In the genomic region with DNA sequence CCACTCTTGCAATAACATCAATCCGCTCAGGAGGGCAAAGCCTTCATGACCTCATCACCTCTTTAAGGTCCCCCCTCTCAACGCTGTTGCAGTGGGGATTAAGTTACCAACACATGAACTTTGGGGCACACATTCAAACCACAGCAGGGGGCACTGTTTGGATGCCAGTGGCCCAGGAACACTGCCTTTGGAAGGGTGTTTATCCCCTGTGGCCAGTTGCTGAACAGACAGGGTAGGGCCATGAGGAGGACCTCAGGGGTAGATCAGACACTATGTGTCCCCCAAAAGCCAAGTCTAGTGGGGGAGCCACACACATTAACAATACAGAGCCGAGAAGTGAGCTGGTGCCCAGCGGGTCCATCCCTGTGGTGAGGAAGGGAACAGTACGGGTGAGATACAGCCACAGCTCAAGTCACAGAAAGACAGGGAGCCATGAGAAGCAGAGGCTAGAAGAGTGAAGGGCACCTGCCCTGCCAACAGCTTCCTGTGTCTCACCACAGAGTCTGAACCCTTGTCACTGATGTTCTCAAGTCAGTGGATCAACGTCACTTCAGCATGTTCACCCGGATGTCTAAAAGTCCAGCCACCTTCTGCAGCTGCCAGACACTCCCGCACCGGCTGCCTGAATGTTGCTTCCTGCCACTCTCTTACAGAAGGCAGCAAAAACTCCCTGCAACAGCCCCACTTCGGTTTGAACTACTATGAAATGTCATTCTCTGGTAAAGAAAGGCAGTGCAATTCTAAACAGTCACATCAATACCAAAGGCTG, we compare ENCODE assay signal across 8 cellular contexts. TPM values are rescaled to one million over a fixed set of nuclear protein-coding genes. Genes with fewer than 3 reads are reported as not detected.
DNase-seq lines count a peak whose midpoint lies in the region; ATAC-seq and TF ChIP-seq lines count a peak whose summit lies in the region.

No MANE protein-coding gene starts in this region.

- no peak overlapping the region for H3K4me3 Mint-ChIP-seq in progenitor cell of endocrine pancreas (ENCODE audit: low read depth)

- peaks cover 33 to 58% (median 52%) of the 10 kb centered on the region in 10 experiments for H3K4me1 ChIP-seq in BLaER1 treated with 17β-estradiol and CSF1 and Interleukin-3, amounts not matched to agents 10 nM and 100 nM
- H3K4me1 ChIP-seq in OCI-LY1 (ENCODE audit: insufficient read depth, low read length, severe bottlenecking) (peaks cover 13% of the 10 kb centered on the region), vagina (no peaks in the 10 kb centered on the region)

- no peaks in the 10 kb centered on the region for H3K27me3 ChIP-seq in BLaER1 treated with 17β-estradiol and CSF1 and Interleukin-3, amounts not matched to agents 10 nM and 100 nM
- H3K27me3 ChIP-seq in OCI-LY1 (ENCODE audit: insufficient read depth, low read length) (no peaks in the 10 kb centered on the region), vagina (no peaks in the 10 kb centered on the region)

- peak overlapping the region in 1 of 10 experiments; percentile 27; a peak in 1 of 20 replicates for H3K4me3 ChIP-seq in BLaER1 treated with 17β-estradiol and CSF1 and Interleukin-3, amounts not matched to agents 10 nM and 100 nM
- H3K4me3 ChIP-seq in OCI-LY1 (ENCODE audit: low read depth, low read length, poor library complexity, severe bottlenecking) (no peak overlapping the region), vagina (no peak overlapping the region)

- H3K4me2 ChIP-seq in BLaER1 treated with 17β-estradiol and CSF1 and Interleukin-3, amounts not matched to agents 10 nM and 100 nM, result peak overlapping the region; percentile 54 to 88 (median 74)
- peak overlapping the region; percentile 26; the same call in 1 of the 2 replicates for H3K4me2 ChIP-seq in OCI-LY1 (ENCODE audit: low read length)

- TF ChIP-seq POLR2A in vagina (IDR thresholded peaks at IDR 0.05), result no peak

- no peak overlapping the region for H2AFZ ChIP-seq in OCI-LY1 (ENCODE audit: low read length)

- no peaks in the 10 kb centered on the region for H3K36me3 ChIP-seq in BLaER1 treated with 17β-estradiol and CSF1 and Interleukin-3, amounts not matched to agents 10 nM and 100 nM
- H3K36me3 ChIP-seq in OCI-LY1 (ENCODE audit: insufficient read depth, low read length) (no peaks in the 10 kb centered on the region), vagina (no peaks in the 10 kb centered on the region)

- intact Hi-C loops in vagina (cut with DNase I), result no loop called here

- H3K9me3 ChIP-seq in BLaER1 treated with 17β-estradiol and CSF1 and Interleukin-3, amounts not matched to agents 10 nM and 100 nM (replicated peaks in 1 of 11), result no peaks in the 10 kb centered on the region
- no peaks in the 10 kb centered on the region for H3K9me3 ChIP-seq in OCI-LY1 (ENCODE audit: low read length)
- no peaks in the 10 kb centered on the region for H3K9me3 ChIP-seq in vagina

- H3K9ac ChIP-seq in BLaER1 treated with 17β-estradiol and CSF1 and Interleukin-3, amounts not matched to agents 10 nM and 100 nM, result peak overlapping the region in 4 of 11 experiments; percentile 3 to 74 (median 54); a peak in 6 of 22 replicates
- H3K9ac ChIP-seq in OCI-LY1 (ENCODE audit: low read length), result peak overlapping the region; percentile 37; the same call in 1 of the 2 replicates

- TF ChIP-seq CTCF in OCI-LY1 (IDR thresholded peaks at IDR 0.05; ENCODE audit: low read length), result peak; percentile 37; the same call in 1 of the 2 replicates
- TF ChIP-seq CTCF in progenitor cell of endocrine pancreas (IDR thresholded peaks at IDR 0.05; ENCODE audit: unreplicated experiment), result peak; percentile 19
- no peak for TF ChIP-seq CTCF in vagina (IDR thresholded peaks at IDR 0.05)

- no peaks in the 10 kb centered on the region for H3K9me2 ChIP-seq in OCI-LY1 (ENCODE audit: low read depth, low read length)

- no peak overlapping the region for H3K27ac Mint-ChIP-seq in progenitor cell of endocrine pancreas

- H4K20me1 ChIP-seq in BLaER1 treated with 17β-estradiol and CSF1 and Interleukin-3, amounts not matched to agents 10 nM and 100 nM, result no peaks in the 10 kb centered on the region; a peak in 2 of 22 replicates
- no peaks in the 10 kb centered on the region for H4K20me1 ChIP-seq in OCI-LY1 (ENCODE audit: insufficient read depth, low read length)

- H3K79me2 ChIP-seq in OCI-LY1 (ENCODE audit: insufficient read depth, low read length), result no peaks in the 10 kb centered on the region

- H3K4me1 Mint-ChIP-seq in progenitor cell of endocrine pancreas (ENCODE audit: low read depth), result no peaks in the 10 kb centered on the region

- peaks cover 2% of the 10 kb centered on the region for H3K27me3 Mint-ChIP-seq in progenitor cell of endocrine pancreas

- peak overlapping the region in 8 of 11 experiments; percentile 17 to 81 (median 56); a peak in 15 of 22 replicates for H3K27ac ChIP-seq in BLaER1 treated with 17β-estradiol and CSF1 and Interleukin-3, amounts not matched to agents 10 nM and 100 nM
- peak overlapping the region; percentile 18 for H3K27ac ChIP-seq in OCI-LY1 (ENCODE audit: low read depth, low read length, poor library complexity, severe bottlenecking)
- H3K27ac ChIP-seq in vagina, result no peak overlapping the region

- H3F3A ChIP-seq in OCI-LY1 (ENCODE audit: insufficient read depth, low read length), result no peaks in the 10 kb centered on the region

- no peaks in the 10 kb centered on the region for H3K36me3 Mint-ChIP-seq in progenitor cell of endocrine pancreas (ENCODE audit: insufficient read depth)

- H3K9me3 Mint-ChIP-seq in progenitor cell of endocrine pancreas (ENCODE audit: low read depth), result no peaks in the 10 kb centered on the region

- ATAC-seq in GM21390 (IDR thresholded peaks at IDR 0.05; ENCODE audit: unreplicated experiment), result peak; percentile 63

- DNase-seq in activated gamma-delta T cell (lab: John Stamatoyannopoulos, UW) (peak; percentile 66), progenitor cell of endocrine pancreas (ENCODE audit: low spot score, unreplicated experiment) (no peak), NOMO-1 (lab: John Stamatoyannopoulos, UW; ENCODE audit: unreplicated experiment in 2 of 2) (no peak), ecto neural progenitor cell (ENCODE audit: low spot score) (no peak), vagina (ENCODE audit: extremely low spot score in 2 of 2) (no peak)

RNA-seq across cellular contexts. Expression of a gene that starts 19.9 kb away (rescaled TPM):
- total RNA-seq in progenitor cell of endocrine pancreas, result 103 and 121 TPM in 2 replicates
- total RNA-seq in vagina, result 27.5 TPM

RNA-seq across cellular contexts. Expression of a gene that starts 39.8 kb away (rescaled TPM):
- total RNA-seq in progenitor cell of endocrine pancreas (18.1 and 18.3 TPM in 2 replicates), vagina (9.6 TPM)

RNA-seq across cellular contexts. Expression of a gene that starts 39.8 kb away (rescaled TPM):
- total RNA-seq in progenitor cell of endocrine pancreas (5.0 and 5.9 TPM in 2 replicates), vagina (3.9 TPM)

Comparison
In these comparisons a context has a peak if more than half of its experiments do, and no peak if none do; other contexts are left out.
1. CTCF ChIP-seq: peak in OCI-LY1 (single experiment) and progenitor cell of endocrine pancreas (single experiment); none in vagina (0 of 3).